ENCODE assay signal across 1 cellular context in the genomic region with DNA sequence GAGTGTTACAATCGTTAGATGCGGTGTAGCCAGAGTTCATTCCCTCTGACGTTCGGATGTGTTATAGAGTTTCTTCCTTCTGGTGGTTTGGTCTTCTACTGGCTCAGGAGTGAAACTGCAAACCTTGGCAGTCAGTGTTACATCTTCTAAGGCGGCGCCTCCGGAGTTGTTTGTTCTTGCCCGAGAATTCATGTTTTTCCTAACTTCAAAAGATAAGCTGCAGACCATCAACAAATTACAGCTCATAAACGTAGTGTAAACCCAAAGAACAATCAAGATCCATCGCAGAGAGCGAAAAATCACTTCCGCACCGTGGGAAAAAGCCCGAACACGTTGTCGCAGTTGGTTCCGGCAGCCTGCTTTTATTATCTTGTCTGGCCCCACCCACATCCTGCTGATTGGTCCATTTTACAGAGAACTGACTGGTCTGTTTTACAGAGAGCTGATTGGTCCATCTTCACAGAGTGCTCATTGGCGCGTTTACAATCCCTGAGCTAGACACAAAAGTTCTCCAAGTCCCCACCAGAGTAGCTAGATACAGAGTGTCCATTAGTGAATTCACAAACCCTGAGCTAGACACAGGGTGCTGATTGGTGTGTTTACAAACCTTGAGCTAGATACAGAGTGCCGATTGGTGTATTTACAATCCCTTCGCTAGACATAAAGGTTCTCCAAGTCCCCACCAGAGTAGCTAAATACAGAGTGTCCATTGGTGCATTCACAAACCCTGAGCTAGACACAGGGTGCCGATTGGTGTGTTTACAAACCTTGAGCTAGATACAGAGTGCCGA.
TF ChIP-seq lines count a peak whose summit lies in the region.
"Not testable (repeated sequence)": the region's sequence is repeated elsewhere in the genome, so short reads cannot be mapped to it uniquely, and the experiment has no call there.

No MANE protein-coding gene starts in this region.

TF ChIP-seq in K562, 482 proteins besides CTCF, POLR2A, EP300 and RAD21:
- TF ChIP-seq RBM25 (IDR thresholded peaks at IDR 0.05; ENCODE audit: low read depth, low read length, severe bottlenecking) (peak; percentile 55), TRIM24 (IDR thresholded peaks at IDR 0.05) (peak in 1 of 2 experiments; percentile 35; a peak in 2 of 4 replicates), GABPB2 (CRISPR knock-in tag; conservative IDR thresholded peaks at IDR 0.05) (0 out of 2 replicates have a peak, but pooled peaks have one; percentile 23), POLR2H (tag; IDR thresholded peaks at IDR 0.05; ENCODE audit: low read depth) (peak; percentile 47; the same call in 1 of the 2 replicates), MBD1 (CRISPR knock-in tag; IDR thresholded peaks at IDR 0.05) (peak; percentile 85; the same call in 1 of the 2 replicates), MTA3 (IDR thresholded peaks at IDR 0.05; ENCODE audit: borderline replicate concordance) (0 out of 2 replicates have a peak, but pooled peaks have one; percentile 29), SP1 (CRISPR knock-in tag; IDR thresholded peaks at IDR 0.05) (peak; percentile 76), CC2D1A (IDR thresholded peaks at IDR 0.05) (peak; percentile 93), SUPT5H (IDR thresholded peaks at IDR 0.05) (peak; percentile 32; the same call in 1 of the 2 replicates), E2F1 (CRISPR knock-in tag; IDR thresholded peaks at IDR 0.05) (0 out of 2 replicates have a peak, but pooled peaks have one; percentile 22), NFRKB (IDR thresholded peaks at IDR 0.05; ENCODE audit: low read depth) (peak; percentile 75; the same call in 1 of the 2 replicates), TBP (optimal IDR thresholded peaks at IDR 0.05; ENCODE audit: low read depth, low read length) (peak; percentile 52), TRIM28 (IDR thresholded peaks at IDR 0.05) (peak; percentile 30; the same call in 1 of the 2 replicates), FOS (IDR thresholded peaks at IDR 0.05; ENCODE audit: extremely low read depth, insufficient read length) (peak; percentile 49), NFYB (IDR thresholded peaks at IDR 0.05; ENCODE audit: extremely low read depth, insufficient read length) (peak; percentile 97), CBX3 (IDR thresholded peaks at IDR 0.05; ENCODE audit: borderline replicate concordance in 1 of 2, low read length in 2 of 2) (0 out of 3 replicates have a peak, but pooled peaks of 1 of the 2 experiments have one; percentile 39), ATF1 (tag; IDR thresholded peaks at IDR 0.05) (peak; percentile 19; the same call in 1 of the 2 replicates), ASH1L (IDR thresholded peaks at IDR 0.05; ENCODE audit: borderline replicate concordance, low read depth, partially characterized antibody) (peak; percentile 80)
- TF ChIP-seq, protein P1, sequence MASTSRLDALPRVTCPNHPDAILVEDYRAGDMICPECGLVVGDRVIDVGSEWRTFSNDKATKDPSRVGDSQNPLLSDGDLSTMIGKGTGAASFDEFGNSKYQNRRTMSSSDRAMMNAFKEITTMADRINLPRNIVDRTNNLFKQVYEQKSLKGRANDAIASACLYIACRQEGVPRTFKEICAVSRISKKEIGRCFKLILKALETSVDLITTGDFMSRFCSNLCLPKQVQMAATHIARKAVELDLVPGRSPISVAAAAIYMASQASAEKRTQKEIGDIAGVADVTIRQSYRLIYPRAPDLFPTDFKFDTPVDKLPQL (IDR thresholded peaks at IDR 0.05; ENCODE audit: extremely low read depth, insufficient read length), result peak; percentile 74
- TF ChIP-seq, protein P2, sequence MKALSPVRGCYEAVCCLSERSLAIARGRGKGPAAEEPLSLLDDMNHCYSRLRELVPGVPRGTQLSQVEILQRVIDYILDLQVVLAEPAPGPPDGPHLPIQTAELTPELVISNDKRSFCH (CRISPR knock-in tag; IDR thresholded peaks at IDR 0.05), result 0 out of 2 replicates have a peak, but pooled peaks have one; percentile 43
- TF ChIP-seq, protein P2 (tag; IDR thresholded peaks at IDR 0.05), result not testable (repeated sequence)
- TF ChIP-seq, protein P3, sequence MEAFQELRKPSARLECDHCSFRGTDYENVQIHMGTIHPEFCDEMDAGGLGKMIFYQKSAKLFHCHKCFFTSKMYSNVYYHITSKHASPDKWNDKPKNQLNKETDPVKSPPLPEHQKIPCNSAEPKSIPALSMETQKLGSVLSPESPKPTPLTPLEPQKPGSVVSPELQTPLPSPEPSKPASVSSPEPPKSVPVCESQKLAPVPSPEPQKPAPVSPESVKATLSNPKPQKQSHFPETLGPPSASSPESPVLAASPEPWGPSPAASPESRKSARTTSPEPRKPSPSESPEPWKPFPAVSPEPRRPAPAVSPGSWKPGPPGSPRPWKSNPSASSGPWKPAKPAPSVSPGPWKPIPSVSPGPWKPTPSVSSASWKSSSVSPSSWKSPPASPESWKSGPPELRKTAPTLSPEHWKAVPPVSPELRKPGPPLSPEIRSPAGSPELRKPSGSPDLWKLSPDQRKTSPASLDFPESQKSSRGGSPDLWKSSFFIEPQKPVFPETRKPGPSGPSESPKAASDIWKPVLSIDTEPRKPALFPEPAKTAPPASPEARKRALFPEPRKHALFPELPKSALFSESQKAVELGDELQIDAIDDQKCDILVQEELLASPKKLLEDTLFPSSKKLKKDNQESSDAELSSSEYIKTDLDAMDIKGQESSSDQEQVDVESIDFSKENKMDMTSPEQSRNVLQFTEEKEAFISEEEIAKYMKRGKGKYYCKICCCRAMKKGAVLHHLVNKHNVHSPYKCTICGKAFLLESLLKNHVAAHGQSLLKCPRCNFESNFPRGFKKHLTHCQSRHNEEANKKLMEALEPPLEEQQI (IDR thresholded peaks at IDR 0.05), result peak; percentile 96
- not testable (repeated sequence) for TF ChIP-seq ATF1 (CRISPR knock-in tag; IDR thresholded peaks at IDR 0.05)
